9 cellular contexts compared by ENCODE assay signal in the genomic region with DNA sequence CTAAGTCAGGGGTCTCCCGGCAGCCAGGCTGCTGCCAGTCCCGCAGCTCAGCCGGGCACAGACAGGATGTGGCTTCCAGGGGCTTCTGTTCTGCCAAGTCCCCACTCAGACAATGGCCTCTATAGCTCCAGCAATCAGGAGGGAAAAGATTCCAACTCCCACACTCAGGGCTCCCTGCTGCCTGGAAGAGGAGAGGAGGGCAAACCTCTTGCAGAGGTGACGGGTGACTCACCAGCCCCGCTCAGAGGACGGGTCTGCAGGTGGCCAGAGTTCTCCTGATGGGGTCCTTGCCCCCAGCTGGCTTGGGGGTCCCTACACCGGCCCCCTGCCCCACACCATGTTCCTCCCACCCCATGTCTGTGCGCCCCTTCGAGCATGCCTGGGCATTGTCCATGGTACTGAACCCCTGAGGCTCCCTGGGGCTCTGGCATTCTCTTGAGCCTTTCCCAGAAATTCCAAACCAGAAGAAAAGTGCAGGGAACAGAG. TPM values are rescaled to one million over a fixed set of nuclear protein-coding genes. Genes with fewer than 3 reads are reported as not detected.
A peak's percentile ranks its signal among the peaks of the same experiment; 100 is the strongest.
DNase-seq lines count a peak whose midpoint lies in the region; ATAC-seq, FAIRE-seq and TF ChIP-seq lines count a peak whose summit lies in the region.
"Had no signal": no experiment of that assay in that cellular context is flagged by ENCODE, and none has a peak within 500 bp of the region (broad histone marks: within the 10 kb centered on the region; RNA-seq: fewer than 3 reads in every experiment).

No MANE protein-coding gene starts in this region.

- H3K9me3 Mint-ChIP-seq in activated T-cell treated with anti-CD3 and anti-CD28 coated beads, Interleukin-2, amount 50 U/mL, for 24 hours: no peaks in the 10 kb centered on the region

- no peak overlapping the region; the same call in 1 of the 2 replicates for H2BK20ac ChIP-seq in H1 (ENCODE audit: low read length)

- no peaks in the 10 kb centered on the region for H3K79me1 ChIP-seq in H1 (ENCODE audit: low read depth, low read length)

- H3K4me3 ChIP-seq in GM23248: no peak overlapping the region
- H3K4me3 ChIP-seq in NT2/D1 (ENCODE audit: insufficient read length, low read depth): no peak overlapping the region
- H3K4me3 ChIP-seq in H1 (ENCODE audit: extremely low read depth in 1 of 4, insufficient read depth in 2 of 4, low read depth in 3 of 4, low read length in 4 of 4): no peak overlapping the region
- peak overlapping the region in 1 of 2 experiments; percentile 32 for H3K4me3 ChIP-seq in neutrophil (ENCODE audit: low read depth in 1 of 2, low read length in 1 of 2)
- H3K4me3 ChIP-seq in ascending aorta: no peak overlapping the region

- H2AK5ac ChIP-seq in H1 (ENCODE audit: low read depth, low read length): no peak overlapping the region

- peak; percentile 36 for FAIRE-seq in H1 (lab: Jason Lieb, UNC)

- H2BK5ac ChIP-seq in H1 (ENCODE audit: low read depth, low read length): no peak overlapping the region

- H3K4me1 Mint-ChIP-seq in activated T-cell treated with anti-CD3 and anti-CD28 coated beads, Interleukin-2, amount 50 U/mL, for 24 hours (ENCODE audit: low read depth): peaks cover 56% of the 10 kb centered on the region

- H4K91ac ChIP-seq in H1 (replicated peaks; ENCODE audit: insufficient read length, low read length): no peak overlapping the region

- H4K20me1 ChIP-seq in GM23248 (ENCODE audit: insufficient read depth): no peaks in the 10 kb centered on the region
- H4K20me1 ChIP-seq in H1 (replicated peaks in 1 of 2; ENCODE audit: control insufficient read depth in 1 of 2, insufficient read depth in 2 of 2, low read length in 2 of 2): no peaks in the 10 kb centered on the region

- intact Hi-C loops in ascending aorta (cut with DNase I): no loop called here

- H3K27me3 Mint-ChIP-seq in activated T-cell treated with anti-CD3 and anti-CD28 coated beads, Interleukin-2, amount 50 U/mL, for 24 hours: no peaks in the 10 kb centered on the region

- no peak for TF ChIP-seq POLR2A in H1 (IDR thresholded peaks at IDR 0.05; ENCODE audit: control extremely low read depth in 1 of 2, low read depth in 2 of 2, low read length in 2 of 2)

- H2BK120ac ChIP-seq in H1 (replicated peaks; ENCODE audit: low read depth, low read length): no peak overlapping the region

- H2BK12ac ChIP-seq in H1 (ENCODE audit: low read depth, low read length): no peak overlapping the region

- H3K27ac Mint-ChIP-seq in activated T-cell treated with anti-CD3 and anti-CD28 coated beads, Interleukin-2, amount 50 U/mL, for 24 hours: no peak overlapping the region

- 59 to 75% methylated on average over 8 to 9 of the region's 9 CpGs for WGBS in GM23248 (ENCODE audit: low coverage in 1 of 2, low lambda C conversion rate in 2 of 2, missing lambda C conversion rate in 2 of 2), 2 experiments
- 81% methylated on average over 3 of the region's 9 CpGs; no CpG with 5 or more reads in 1 of the 2 experiments for WGBS in H1 (ENCODE audit: extremely low coverage in 1 of 2, insufficient coverage in 1 of 2, insufficient read length in 1 of 2, insufficient replicate concordance in 2 of 2, low coverage in 1 of 2, low lambda C conversion rate in 2 of 2, missing lambda C conversion rate in 1 of 2), 2 experiments

- H3K79me2 ChIP-seq in GM23248 (ENCODE audit: insufficient read depth) (no peaks in the 10 kb centered on the region), H1 (ENCODE audit: control insufficient read depth in 1 of 2, insufficient read depth in 2 of 2, low read length in 2 of 2) (no peaks in the 10 kb centered on the region)

- H3K36me3 ChIP-seq in GM23248 (ENCODE audit: low read depth) (no peaks in the 10 kb centered on the region), NT2/D1 (ENCODE audit: insufficient read depth, insufficient read length, low read length) (no peaks in the 10 kb centered on the region), H1 (ENCODE audit: control insufficient read depth in 2 of 4, insufficient read depth in 4 of 4, low read length in 3 of 4) (no peaks in the 10 kb centered on the region), neutrophil (no peaks in the 10 kb centered on the region), ascending aorta (no peaks in the 10 kb centered on the region)

- no peak overlapping the region for H3K56ac ChIP-seq in H1 (replicated peaks; ENCODE audit: insufficient read length, low read depth, low read length)

- H3F3A ChIP-seq in GM23248 (ENCODE audit: insufficient read depth): peaks cover 13% of the 10 kb centered on the region; the same call in 1 of the 2 replicates

- no peaks in the 10 kb centered on the region for H3K23me2 ChIP-seq in H1 (ENCODE audit: low read depth, low read length)

- H3K9me2 ChIP-seq in GM23248 (ENCODE audit: insufficient read depth): no peaks in the 10 kb centered on the region

- TF ChIP-seq RAD21 in H1 (IDR thresholded peaks at IDR 0.05 in 1 of 2, conservative IDR thresholded peaks at IDR 0.05 in 1 of 2; ENCODE audit: low read depth in 2 of 2, low read length in 2 of 2): no peak

- in situ Hi-C loops in GM23248 (cut with MboI): no loop called here

- H3K27ac ChIP-seq in GM23248: no peak overlapping the region
- H3K27ac ChIP-seq in H1 (ENCODE audit: low read depth, low read length): no peak overlapping the region
- H3K27ac ChIP-seq in neutrophil: peak overlapping the region; percentile 80
- H3K27ac ChIP-seq in ascending aorta: no peak overlapping the region

- H3K4me2 ChIP-seq in GM23248 (ENCODE audit: unreplicated experiment) (no peak overlapping the region), H1 (ENCODE audit: insufficient read depth in 1 of 2, low read depth in 2 of 2, low read length in 2 of 2) (no peak overlapping the region)

- TF ChIP-seq CTCF in H1 (IDR thresholded peaks at IDR 0.05; ENCODE audit: control extremely low read depth in 1 of 3, insufficient read depth in 1 of 3, low read depth in 1 of 3, low read length in 3 of 3) (no peak), neutrophil (IDR thresholded peaks at IDR 0.05) (no peak), ascending aorta (IDR thresholded peaks at IDR 0.05) (no peak)

- H3K23ac ChIP-seq in H1 (ENCODE audit: insufficient read length): no peak overlapping the region

- H3K27me3 ChIP-seq in GM23248 (replicated peaks; ENCODE audit: insufficient read depth) (no peaks in the 10 kb centered on the region), NT2/D1 (ENCODE audit: insufficient read depth, insufficient read length) (no peaks in the 10 kb centered on the region), H1 (replicated peaks in 1 of 4; ENCODE audit: control insufficient read depth in 3 of 4, extremely low read depth in 1 of 4, insufficient read depth in 3 of 4, low read length in 3 of 4) (no peaks in the 10 kb centered on the region; a peak in 2 of 7 replicates), neutrophil (no peaks in the 10 kb centered on the region), ascending aorta (no peaks in the 10 kb centered on the region)

- no peaks in the 10 kb centered on the region for H3K9me3 ChIP-seq in GM23248 (ENCODE audit: low read depth)
- no peaks in the 10 kb centered on the region for H3K9me3 ChIP-seq in NT2/D1 (ENCODE audit: insufficient read depth, low read length)
- H3K9me3 ChIP-seq in H1 (ENCODE audit: insufficient read depth in 2 of 2, low read depth in 1 of 2, low read length in 1 of 2): no peaks in the 10 kb centered on the region
- no peaks in the 10 kb centered on the region for H3K9me3 ChIP-seq in neutrophil
- H3K9me3 ChIP-seq in ascending aorta: no peaks in the 10 kb centered on the region

- DNase-seq in GM23248 (peak; percentile 36), NT2/D1 (ENCODE audit: low read depth, low spot score) (peak; percentile 40), H1 (ENCODE audit: low read depth in 1 of 2, low spot score in 2 of 2) (peak in 1 of 2 experiments; percentile 75), ascending aorta (ENCODE audit: low spot score in 2 of 2) (no peak)
- DNase-seq in activated T-cell treated with anti-CD3 and anti-CD28 coated beads, Interleukin-2, amount 50 U/mL, for 24 hours: no peak
- DNase-seq: NCI-H526 treated with DMSO at 0.1 percent for 48 hours had no signal

- no peak overlapping the region for H3K18ac ChIP-seq in H1 (ENCODE audit: extremely low read depth, low read length)

- H2AFZ ChIP-seq in GM23248 (no peak overlapping the region), H1 (ENCODE audit: low read length) (no peak overlapping the region)

- POLR2A ChIA-PET in H1 (lab: Charles Lee; ENCODE audit: partially characterized antibody): no interaction called here

- H4K5ac ChIP-seq in H1 (ENCODE audit: insufficient read length, low read depth, low read length): no peak overlapping the region

- H3K9ac ChIP-seq in GM23248 (no peak overlapping the region), NT2/D1 (ENCODE audit: insufficient read length, low read depth) (no peak overlapping the region), H1 (replicated peaks in 1 of 4; ENCODE audit: extremely low read depth in 1 of 4, low read depth in 3 of 4, low read length in 3 of 4) (no peak overlapping the region)

- no peak overlapping the region for H3K14ac ChIP-seq in H1 (ENCODE audit: insufficient read length)

- H4K8ac ChIP-seq in H1 (ENCODE audit: extremely low read depth, insufficient read depth, low read length): no peak overlapping the region

- H3K4ac ChIP-seq in H1 (replicated peaks; ENCODE audit: insufficient read length, low read depth, low read length): no peak overlapping the region

- H2BK15ac ChIP-seq in H1 (ENCODE audit: low read length): 0 out of 2 replicates have a peak overlapping the region, but pooled peaks have one; percentile 8

- CTCF ChIA-PET in H1 (lab: Charles Lee; ENCODE audit: partially characterized antibody): interaction anchor here (0.7 to 2.9 kb wide), 12 partner anchors 8 to 157 kb away, joined by 3 to 9 read pairs (median 4); a partner anchor contains a TSS

- ATAC-seq in HG03342 (IDR thresholded peaks at IDR 0.05; ENCODE audit: unreplicated experiment): no peak
- no peak for ATAC-seq in GM19035 (IDR thresholded peaks at IDR 0.05; ENCODE audit: unreplicated experiment)

- no peaks in the 10 kb centered on the region for H3K36me3 Mint-ChIP-seq in activated T-cell treated with anti-CD3 and anti-CD28 coated beads, Interleukin-2, amount 50 U/mL, for 24 hours (ENCODE audit: low read depth)

- no peak overlapping the region for H3K4me3 Mint-ChIP-seq in activated T-cell treated with anti-CD3 and anti-CD28 coated beads, Interleukin-2, amount 50 U/mL, for 24 hours

- H3K4me1 ChIP-seq in GM23248 (ENCODE audit: insufficient read depth) (peaks cover 20% of the 10 kb centered on the region), NT2/D1 (ENCODE audit: insufficient read depth, insufficient read length) (peaks cover 35% of the 10 kb centered on the region), H1 (replicated peaks in 1 of 4; ENCODE audit: control insufficient read depth in 3 of 4, insufficient read depth in 4 of 4, low read length in 3 of 4) (peaks cover 0 to 11% (median 5%) of the 10 kb centered on the region in 4 experiments; a peak in 5 of 7 replicates), neutrophil (ENCODE audit: control insufficient read depth in 1 of 2, insufficient read depth in 1 of 2, low read depth in 1 of 2, low read length in 1 of 2) (peaks cover 25 to 28% of the 10 kb centered on the region in 2 experiments), ascending aorta (no peaks in the 10 kb centered on the region)

- TF ChIP-seq EP300 in H1 (IDR thresholded peaks at IDR 0.05; ENCODE audit: borderline replicate concordance in 1 of 2, low read depth in 2 of 2, low read length in 2 of 2): no peak

RNA-seq across cellular contexts. Expression of a gene that starts 32.6 kb away (rescaled TPM):
- total RNA-seq in GM23248 (2014; rRNA removed; shearing (Covaris generic)): not detected in 2 replicates
- polyA plus RNA-seq in GM23248 (2016; fragmentation: Nextera tagmentation; extraction: Ambion mirVana) (not detected in 2 replicates), H1 (2011; rRNA removed) (0.53 and 0.97 TPM in 2 replicates)
- 0.75 and 0.89 TPM in 2 replicates for total RNA-seq in H1 (2021; fragmentation: NEBNext Ultra II Directional; extraction: Animal tissue kit (Norgen Biotek cat#: 25700))
- 0.32 TPM for polyA plus RNA-seq in H1 (2011; cell fraction: cytosol; rRNA removed)
- polyA plus RNA-seq in H1 (2011; cell fraction: nucleus; rRNA removed): 0.53 TPM
- polyA plus RNA-seq in H1 (2012, experiment 1 of 2): 0.15 to 0.68 TPM (median 0.34 TPM) in 4 replicates
- 0.43 TPM for polyA plus RNA-seq in H1 (2012, experiment 2 of 2)
- 0.77 TPM for polyA plus RNA-seq in H1 (2013, experiment 1 of 2)
- polyA plus RNA-seq in H1 (2013, experiment 2 of 2): 0.87 TPM
- polyA minus RNA-seq in H1 (2011; rRNA and poly(A)+ RNA removed): 0.19 and 0.24 TPM in 2 replicates
- polyA minus RNA-seq in H1 (2011; cell fraction: cytosol; rRNA and poly(A)+ RNA removed): not detected
- 0.20 TPM for polyA minus RNA-seq in H1 (2011; cell fraction: nucleus; rRNA and poly(A)+ RNA removed)
- not detected for total RNA-seq in ascending aorta

RNA-seq across cellular contexts. Expression of a gene that starts 55.0 kb away (rescaled TPM):
- total RNA-seq in GM23248 (2014; rRNA removed; shearing (Covaris generic)): 15.7 and 17.7 TPM in 2 replicates
- polyA plus RNA-seq in GM23248 (2016; fragmentation: Nextera tagmentation; extraction: Ambion mirVana) (18.7 and 19.8 TPM in 2 replicates), H1 (2011; rRNA removed) (15.0 and 16.7 TPM in 2 replicates)
- 16.8 and 18.7 TPM in 2 replicates for total RNA-seq in H1 (2021; fragmentation: NEBNext Ultra II Directional; extraction: Animal tissue kit (Norgen Biotek cat#: 25700))
- 16.9 TPM for polyA plus RNA-seq in H1 (2011; cell fraction: cytosol; rRNA removed)
- 15.2 TPM for polyA plus RNA-seq in H1 (2011; cell fraction: nucleus; rRNA removed)
- polyA plus RNA-seq in H1 (2012, experiment 1 of 2): 12.4 to 15.8 TPM (median 14.1 TPM) in 4 replicates
- 12.8 TPM for polyA plus RNA-seq in H1 (2012, experiment 2 of 2)
- 12.5 TPM for polyA plus RNA-seq in H1 (2013, experiment 1 of 2)
- 13.0 TPM for polyA plus RNA-seq in H1 (2013, experiment 2 of 2)
- 9.2 and 10.4 TPM in 2 replicates for polyA minus RNA-seq in H1 (2011; rRNA and poly(A)+ RNA removed)
- polyA minus RNA-seq in H1 (2011; cell fraction: cytosol; rRNA and poly(A)+ RNA removed): 7.4 TPM
- 9.5 TPM for polyA minus RNA-seq in H1 (2011; cell fraction: nucleus; rRNA and poly(A)+ RNA removed)
- 5.7 TPM for total RNA-seq in ascending aorta

Comparison
In these comparisons a context has a peak if more than half of its experiments do, and no peak if none do; other contexts are left out.
1. DNase-seq: peak in GM23248 (single experiment) and NT2/D1 (single experiment); none in ascending aorta (0 of 2) and activated T-cell treated with anti-CD3 and anti-CD28 coated beads, Interleukin-2, amount 50 U/mL, for 24 hours (single experiment).